ENCODE assay signal across 9 cellular contexts in the genomic region with DNA sequence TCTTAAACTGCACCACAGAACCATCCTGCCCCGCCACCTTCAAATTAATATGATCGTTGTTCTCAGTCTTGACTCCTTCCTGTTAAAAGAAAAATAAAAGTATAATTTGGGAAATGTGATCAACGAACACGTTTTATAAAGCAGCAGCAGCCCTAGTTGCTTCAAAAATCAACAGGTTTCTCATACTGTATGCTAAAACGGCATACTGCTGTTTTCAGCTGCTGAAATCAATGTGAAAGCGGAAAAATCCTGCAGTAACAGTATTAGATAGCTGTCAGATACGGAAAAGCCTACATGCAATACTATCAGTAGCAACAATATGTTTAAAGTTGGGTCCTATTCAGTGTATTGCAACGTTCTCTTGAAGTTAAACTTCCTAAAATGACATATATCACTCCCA. TPM values are rescaled to one million over a fixed set of nuclear protein-coding genes. Genes with fewer than 3 reads are reported as not detected.
DNase-seq lines count a peak whose midpoint lies in the region; ATAC-seq and TF ChIP-seq lines count a peak whose summit lies in the region.
"Had no signal": no experiment of that assay in that cellular context is flagged by ENCODE, and none has a peak within 500 bp of the region (broad histone marks: within the 10 kb centered on the region; RNA-seq: fewer than 3 reads in every experiment).

No MANE protein-coding gene starts in this region.

- peaks cover 44% of the 10 kb centered on the region for H3K36me3 ChIP-seq in lower lobe of right lung

- peaks cover 7 to 21% of the 10 kb centered on the region in 2 donors for H3K36me3 Mint-ChIP-seq in activated T-cell treated with anti-CD3 and anti-CD28 coated beads, Interleukin-2, amount 50 U/mL, for 72 hours (ENCODE audit: insufficient read depth in 2 of 2)
- peaks cover 22% of the 10 kb centered on the region for H3K36me3 Mint-ChIP-seq in type B pancreatic cell

- intact Hi-C loops in lower lobe of right lung (cut with DNase I), result no loop called here

- H3K27ac ChIP-seq in lower lobe of right lung, result peak overlapping the region; percentile 26

- H3K4me3 ChIP-seq in astrocyte of the cerebellum (ENCODE audit: low read depth, low read length) (peak overlapping the region; percentile 82), lower lobe of right lung (peak overlapping the region; percentile 97)

- H3K4me1 ChIP-seq in lower lobe of right lung, result peaks cover 25% of the 10 kb centered on the region

- no peaks in the 10 kb centered on the region for H3K27me3 ChIP-seq in lower lobe of right lung (ENCODE audit: low read depth)

- DNase-seq in activated T-cell treated with anti-CD3 and anti-CD28 coated beads, Interleukin-2, amount 50 U/mL, for 72 hours, result no peak
- DNase-seq in activated T-cell treated with anti-CD3 and anti-CD28 coated beads, Interleukin-2, amount 50 U/mL, for 48 hours, result no peak
- DNase-seq in astrocyte of the cerebellum (ENCODE audit: low read depth) (no peak), lower lobe of right lung (no peak), type B pancreatic cell (ENCODE audit: extremely low spot score, unreplicated experiment) (no peak)
- DNase-seq: DMS 273 treated with DMSO at 0.1 percent for 48 hours had no signal

- H3K27ac Mint-ChIP-seq in activated T-cell treated with anti-CD3 and anti-CD28 coated beads, Interleukin-2, amount 50 U/mL, for 72 hours, result peak overlapping the region; percentile 99
- peak overlapping the region; percentile 85 for H3K27ac Mint-ChIP-seq in type B pancreatic cell

- no peaks in the 10 kb centered on the region for H3K27me3 Mint-ChIP-seq in activated T-cell treated with anti-CD3 and anti-CD28 coated beads, Interleukin-2, amount 50 U/mL, for 72 hours (ENCODE audit: low read depth)
- no peaks in the 10 kb centered on the region for H3K27me3 Mint-ChIP-seq in type B pancreatic cell

- peak overlapping the region; percentile 90 to 99 for H3K4me3 Mint-ChIP-seq in activated T-cell treated with anti-CD3 and anti-CD28 coated beads, Interleukin-2, amount 50 U/mL, for 72 hours
- H3K4me3 Mint-ChIP-seq in type B pancreatic cell, result peak overlapping the region; percentile 93

- in situ Hi-C loops in astrocyte of the cerebellum (cut with HindIII; ENCODE audit: low sequenced_read_pairs), result no loop called here

- H3K9me3 ChIP-seq in lower lobe of right lung, result no peaks in the 10 kb centered on the region

- TF ChIP-seq CTCF in astrocyte of the cerebellum (IDR thresholded peaks at IDR 0.05; ENCODE audit: low read depth, low read length, missing control alignments), result no peak
- no peak for TF ChIP-seq CTCF in lower lobe of right lung (IDR thresholded peaks at IDR 0.05)
- no peak for TF ChIP-seq CTCF in type B pancreatic cell (conservative IDR thresholded peaks at IDR 0.05)

- ATAC-seq in activated T-cell treated with anti-CD3 and anti-CD28 coated beads, Interleukin-2, amount 50 U/mL, for 72 hours (replicated peaks in 1 of 2), result no peak
- ATAC-seq in lower lobe of right lung (no peak), GM21528 (IDR thresholded peaks at IDR 0.05; ENCODE audit: low FRiP score, unreplicated experiment) (no peak), GM21367 (IDR thresholded peaks at IDR 0.05; ENCODE audit: unreplicated experiment) (no peak), HG02970 (IDR thresholded peaks at IDR 0.05; ENCODE audit: low FRiP score, unreplicated experiment) (no peak)

- peaks cover 47% of the 10 kb centered on the region for H3K4me1 Mint-ChIP-seq in activated T-cell treated with anti-CD3 and anti-CD28 coated beads, Interleukin-2, amount 50 U/mL, for 72 hours (ENCODE audit: low read depth)
- H3K4me1 Mint-ChIP-seq in type B pancreatic cell (ENCODE audit: unreplicated experiment), result peaks cover 16% of the 10 kb centered on the region

- no peaks in the 10 kb centered on the region for H3K9me3 Mint-ChIP-seq in activated T-cell treated with anti-CD3 and anti-CD28 coated beads, Interleukin-2, amount 50 U/mL, for 72 hours
- H3K9me3 Mint-ChIP-seq in type B pancreatic cell, result peaks cover 6% of the 10 kb centered on the region

RNA-seq across cellular contexts. Expression of a gene that starts 1.6 kb away (rescaled TPM):
- 100 to 1,000 TPM; 361 to 368 TPM for total RNA-seq in activated T-cell treated with anti-CD3 and anti-CD28 coated beads, Interleukin-2, amount 50 U/mL, for 72 hours
- 351 TPM for total RNA-seq in lower lobe of right lung
- total RNA-seq in type B pancreatic cell (ENCODE audit: low replicate concordance), result 465 and 602 TPM in 2 replicates

RNA-seq across cellular contexts. Expression of a gene that starts 24.4 kb away (rescaled TPM):
- 100 to 1,000 TPM in 1 of 2 donors, 10 to 100 TPM in 1; 88.3 to 114 TPM for total RNA-seq in activated T-cell treated with anti-CD3 and anti-CD28 coated beads, Interleukin-2, amount 50 U/mL, for 72 hours
- total RNA-seq in lower lobe of right lung (66.8 TPM), type B pancreatic cell (ENCODE audit: low replicate concordance) (63.3 and 84.1 TPM in 2 replicates)

RNA-seq across cellular contexts. Expression of a gene that starts 26.8 kb away (rescaled TPM):
- 100 to 1,000 TPM; 162 to 188 TPM for total RNA-seq in activated T-cell treated with anti-CD3 and anti-CD28 coated beads, Interleukin-2, amount 50 U/mL, for 72 hours
- total RNA-seq in lower lobe of right lung (61.1 TPM), type B pancreatic cell (ENCODE audit: low replicate concordance) (136 and 170 TPM in 2 replicates)

RNA-seq across cellular contexts. Expression of a gene that starts 49.6 kb away (rescaled TPM):
- 10 to 100 TPM; 56.5 to 65.9 TPM for total RNA-seq in activated T-cell treated with anti-CD3 and anti-CD28 coated beads, Interleukin-2, amount 50 U/mL, for 72 hours
- total RNA-seq in lower lobe of right lung, result 34.9 TPM
- 33.6 and 40.7 TPM in 2 replicates for total RNA-seq in type B pancreatic cell (ENCODE audit: low replicate concordance)
